ENCODE assay signal across 7 cellular contexts in genomic region chr3:17619952-17620351, GRCh38.
"Had no signal": no experiment of that assay in that cellular context is flagged by ENCODE, and none has a peak within 500 bp of the region (broad histone marks: within the 10 kb centered on the region; RNA-seq: fewer than 3 reads in every experiment).

No MANE protein-coding gene starts in this region.

- DNase-seq: GOT3, H9, HCEC 1CT, KBM-7 had no signal

- H3K27ac Mint-ChIP-seq: H9, IgD-negative memory B cell had no signal

- H3K27me3 Mint-ChIP-seq: IgD-negative memory B cell had no signal

- H3K4me3 Mint-ChIP-seq: H9, IgD-negative memory B cell had no signal

- H3K27ac ChIP-seq: KMS-11 had no signal

- H3K9ac ChIP-seq: KMS-11 had no signal

- H3K4me2 ChIP-seq: KMS-11 had no signal

- FAIRE-seq: H54 had no signal
